In genomic region chr14:54931598-54932340, GRCh38 we compare ENCODE assay signal across 19 cellular contexts. TPM values are rescaled to one million over a fixed set of nuclear protein-coding genes. Genes with fewer than 3 reads are reported as not detected.
A peak's percentile ranks its signal among the peaks of the same experiment; 100 is the strongest.
DNase-seq lines count a peak whose midpoint lies in the region; ATAC-seq and TF ChIP-seq lines count a peak whose summit lies in the region.
"Had no signal": no experiment of that assay in that cellular context is flagged by ENCODE, and none has a peak within 500 bp of the region (broad histone marks: within the 10 kb centered on the region; RNA-seq: fewer than 3 reads in every experiment).

No MANE protein-coding gene starts in this region.

- no peak overlapping the region for H3K4me3 ChIP-seq in BE2C (ENCODE audit: low read depth, low read length)
- H3K4me3 ChIP-seq in HEK293 (ENCODE audit: low read depth, low read length) = no peak overlapping the region
- no peak overlapping the region for H3K4me3 ChIP-seq in transverse colon
- H3K4me3 ChIP-seq: A549, GM23248 had no signal

- H3K27ac ChIP-seq in HEK293 (ENCODE audit: extremely low read depth, low read depth, low read length) (no peak overlapping the region), transverse colon (no peak overlapping the region)
- H3K27ac ChIP-seq: A549, GM23248 had no signal

- intact Hi-C loops in transverse colon (cut with DNase I; ENCODE audit: low total_unique reads) = no loop called here

- H3K27me3 ChIP-seq in BE2C (no peaks in the 10 kb centered on the region), transverse colon (no peaks in the 10 kb centered on the region)

- peaks cover 4% of the 10 kb centered on the region; the same call in 1 of the 2 replicates for H3K36me3 ChIP-seq in BE2C
- peaks cover 0 to 3% of the 10 kb centered on the region in 2 experiments; a peak in 2 of 3 replicates for H3K36me3 ChIP-seq in HEK293 (ENCODE audit: control insufficient read depth in 2 of 2, insufficient read depth in 1 of 2, low read length in 2 of 2)
- no peaks in the 10 kb centered on the region for H3K36me3 ChIP-seq in transverse colon

- no peak for TF ChIP-seq EP300 in transverse colon (IDR thresholded peaks at IDR 0.05; ENCODE audit: low read depth)

- no peaks in the 10 kb centered on the region for H3K9me3 ChIP-seq in BE2C
- H3K9me3 ChIP-seq in HEK293 (ENCODE audit: control insufficient read depth, insufficient read depth, low read depth, low read length) = no peaks in the 10 kb centered on the region
- H3K9me3 ChIP-seq in transverse colon = no peaks in the 10 kb centered on the region
- H3K9me3 ChIP-seq: A549, Caco-2 had no signal

- CTCF ChIA-PET in HEK293 (lab: Yijun Ruan, JAX) = no interaction called here

- 92 to 95% methylated on average over 3 of the region's 3 CpGs for WGBS in transverse colon (ENCODE audit: low coverage in 1 of 2), 2 donors

- TF ChIP-seq CTCF in BE2C (IDR thresholded peaks at IDR 0.05; ENCODE audit: low read depth, low read length) (no peak), HEK293 (tag by site-specific recombination; IDR thresholded peaks at IDR 0.05) (no peak), transverse colon (IDR thresholded peaks at IDR 0.05) (no peak)

- POLR2A ChIA-PET in HEK293 (lab: Yijun Ruan, JAX) = no interaction called here

- TF ChIP-seq POLR2A in erythroblast (IDR thresholded peaks at IDR 0.05; ENCODE audit: low read length) = no peak
- no peak for TF ChIP-seq POLR2A in transverse colon (IDR thresholded peaks at IDR 0.05)

- H3K4me1 ChIP-seq in BE2C (peaks cover 5% of the 10 kb centered on the region), HEK293 (ENCODE audit: control insufficient read depth, insufficient read depth, low read length) (0 out of 2 replicates have a peak, but pooled peaks cover 4% of the 10 kb centered on the region), transverse colon (no peaks in the 10 kb centered on the region)
- H3K4me1 ChIP-seq: A549, Caco-2 had no signal

- ATAC-seq in GM19395 (IDR thresholded peaks at IDR 0.05; ENCODE audit: unreplicated experiment) (no peak), HG02798 (IDR thresholded peaks at IDR 0.05; ENCODE audit: poor library complexity, unreplicated experiment) (no peak)
- ATAC-seq: A549; CD8-positive, alpha-beta T cell had no signal

- in situ Hi-C loops in transverse colon (cut with MboI; ENCODE audit: low pct_ligation_motif_present in 1 of 4, low pct_unique_long_range_greater_than_20kb in 1 of 4, low sequenced_read_pairs in 3 of 4) = no loop called here

- DNase-seq in BE2C (peak; percentile 15), SK-N-DZ (ENCODE audit: low spot score) (peak; percentile 60), erythroblast (lab: John Stamatoyannopoulos, UW) (peak; percentile 26 to 59), transverse colon (no peak)
- DNase-seq: 8988T; ACHN; AML-193; C1 segment of cervical spinal cord; Caco-2; CD8-positive, alpha-beta T cell; DMS153; DND-41; GM23248; H7; HCEC 1CT had no signal

TF ChIP-seq in HEK293, 187 proteins besides CTCF, POLR2A, EP300 and RAD21:
- TF ChIP-seq AEBP2 (tag by site-specific recombination; IDR thresholded peaks at IDR 0.05; ENCODE audit: borderline replicate concordance) (no peak), ZNF747 (tag by site-specific recombination; IDR thresholded peaks at IDR 0.05) (no peak), SALL2 (tag by site-specific recombination; IDR thresholded peaks at IDR 0.05; ENCODE audit: borderline replicate concordance) (no peak), PRDM1 (tag by site-specific recombination; IDR thresholded peaks at IDR 0.05) (0 out of 2 replicates have a peak, but pooled peaks have one; percentile 46)

RNA-seq across cellular contexts. Expression of gene GCH1, which starts 29.1 kb away (rescaled TPM):
- polyA plus RNA-seq in BE2C (2012; ENCODE audit: insufficient read depth, insufficient read length, low read depth) = 29.7 TPM
- 7.0 and 9.2 TPM in 2 replicates for polyA plus RNA-seq in SK-N-DZ (2014; cell fraction: cytosol; rRNA removed)
- 4.4 and 8.7 TPM in 2 replicates for polyA plus RNA-seq in SK-N-DZ (2014; cell fraction: nucleus; rRNA removed)
- total RNA-seq in transverse colon = 10 to 100 TPM; 24.3 to 43.4 (median 28.3) TPM
